Comparison of ENCODE assay signal across 16 cellular contexts in genomic region chr14:104519721-104520120, GRCh38. TPM values are rescaled to one million over a fixed set of nuclear protein-coding genes. Genes with fewer than 3 reads are reported as not detected.
DNase-seq lines count a peak whose midpoint lies in the region; ATAC-seq and TF ChIP-seq lines count a peak whose summit lies in the region.
"Had no signal": no experiment of that assay in that cellular context is flagged by ENCODE, and none has a peak within 500 bp of the region (broad histone marks: within the 10 kb centered on the region; RNA-seq: fewer than 3 reads in every experiment).

No MANE protein-coding gene starts in this region.

- no peak overlapping the region for H3K27ac ChIP-seq in left ventricle myocardium inferior (replicated peaks)
- no peak overlapping the region for H3K27ac ChIP-seq in coronary artery
- no peak overlapping the region for H3K27ac ChIP-seq in stomach
- H3K27ac ChIP-seq in foreskin keratinocyte = no peak overlapping the region
- H3K27ac ChIP-seq: A549, C4-2B had no signal

- TF ChIP-seq CTCF in left ventricle myocardium inferior (IDR thresholded peaks at IDR 0.05; ENCODE audit: borderline replicate concordance) = no peak
- TF ChIP-seq CTCF in coronary artery (IDR thresholded peaks at IDR 0.05) = no peak
- no peak for TF ChIP-seq CTCF in stomach (IDR thresholded peaks at IDR 0.05)
- no peak for TF ChIP-seq CTCF in foreskin keratinocyte (conservative IDR thresholded peaks at IDR 0.05)

- WGBS in stomach, 5 donors = 84 to 90% (median 86%) methylated on average over 8 of the region's 8 CpGs

- H3K27me3 ChIP-seq in left ventricle myocardium inferior (ENCODE audit: low read depth) (peaks cover 19% of the 10 kb centered on the region), stomach (no peaks in the 10 kb centered on the region), foreskin keratinocyte (no peaks in the 10 kb centered on the region)
- H3K27me3 ChIP-seq: BE2C had no signal

- peaks cover 20% of the 10 kb centered on the region for H3K9me3 ChIP-seq in left ventricle myocardium inferior (replicated peaks)
- peaks cover 0 to 25% (median 21%) of the 10 kb centered on the region in 4 donors for H3K9me3 ChIP-seq in stomach

- H3K4me1 ChIP-seq in left ventricle myocardium inferior = no peaks in the 10 kb centered on the region
- no peaks in the 10 kb centered on the region for H3K4me1 ChIP-seq in stomach
- H3K4me1 ChIP-seq in foreskin keratinocyte = no peaks in the 10 kb centered on the region
- H3K4me1 ChIP-seq: A549, BE2C had no signal

- no peak for TF ChIP-seq EP300 in stomach (IDR thresholded peaks at IDR 0.05)

- peak; percentile 3 for DNase-seq in left cardiac atrium
- DNase-seq in left ventricle myocardium inferior = no peak
- peak; percentile 38 for DNase-seq in coronary artery (ENCODE audit: low spot score)
- DNase-seq in stomach = peak; percentile 4
- DNase-seq in foreskin keratinocyte = no peak
- DNase-seq in nucleus accumbens (lab: John Stamatoyannopoulos, UW) = no peak
- DNase-seq: BE2C; CD4-positive, alpha-beta memory T cell; DMS79 had no signal

- intact Hi-C loops in left cardiac atrium (cut with DNase I) = no loop called here
- intact Hi-C loops in left ventricle myocardium inferior (cut with micrococcal nuclease) = no loop called here
- intact Hi-C loops in stomach (cut with DNase I; ENCODE audit: low total_unique reads) = no loop called here

- TF ChIP-seq POLR2A in stomach (IDR thresholded peaks at IDR 0.05) = no peak

- no peaks in the 10 kb centered on the region for H3K36me3 ChIP-seq in left ventricle myocardium inferior
- H3K36me3 ChIP-seq in stomach = no peaks in the 10 kb centered on the region
- H3K36me3 ChIP-seq: BE2C had no signal

- no peak for ATAC-seq in left cardiac atrium
- no peak for ATAC-seq in foreskin keratinocyte
- ATAC-seq: A549, GM12878, HCT116 had no signal

- H3K4me3 ChIP-seq in left ventricle myocardium inferior (no peak overlapping the region), coronary artery (no peak overlapping the region), stomach (no peak overlapping the region)
- H3K4me3 ChIP-seq: A549, GM12878 had no signal

RNA-seq across cellular contexts. Expression of gene C14orf180, which starts 59.8 kb away (rescaled TPM):
- total RNA-seq in left cardiac atrium = 10 to 100 TPM; 26.6 to 66.7 TPM
- 44.1 TPM for total RNA-seq in left ventricle myocardium inferior
- total RNA-seq in stomach = 1 to 10 TPM in 2 of 5 donors, under 1 TPM in 2, not detected in 1; 0.37 to 3.8 (median 1.4) TPM
- under 1 TPM; 0.31 to 0.75 (median 0.40) TPM for polyA plus RNA-seq in stomach
- not detected in 2 replicates for total RNA-seq in foreskin keratinocyte
- polyA plus RNA-seq in foreskin keratinocyte = not detected in 2 replicates
- total RNA-seq: CD4-positive, alpha-beta memory T cell; G401; GM12878; H4 had no signal
- polyA plus RNA-seq: A549; AG04450; CD4-positive, alpha-beta memory T cell; GM12878 had no signal

Comparison
In these comparisons a context has a peak if more than half of its experiments do, and no peak if none do; other contexts are left out.
1. DNase-seq: peak in left cardiac atrium (single experiment), coronary artery (single experiment) and stomach (single experiment); none in left ventricle myocardium inferior (single experiment), foreskin keratinocyte (0 of 2) and nucleus accumbens (0 of 56).